In genomic region chr1:225875044-225875822, GRCh38 we compare ENCODE assay signal across 8 cellular contexts.
A peak's percentile ranks its signal among the peaks of the same experiment; 100 is the strongest.
DNase-seq lines count a peak whose midpoint lies in the region; TF ChIP-seq lines count a peak whose summit lies in the region.
"Had no signal": no experiment of that assay in that cellular context is flagged by ENCODE, and none has a peak within 500 bp of the region (broad histone marks: within the 10 kb centered on the region; RNA-seq: fewer than 3 reads in every experiment).

No MANE protein-coding gene starts in this region.

- no peaks in the 10 kb centered on the region for H3K9me3 ChIP-seq in neutrophil

- peaks cover 47 to 58% of the 10 kb centered on the region in 2 experiments for H3K4me1 ChIP-seq in neutrophil (ENCODE audit: control insufficient read depth in 1 of 2, insufficient read depth in 1 of 2, low read depth in 1 of 2, low read length in 1 of 2)

- H3K4me3 ChIP-seq in LNCaP clone FGC (ENCODE audit: low read depth, low read length) = no peak overlapping the region
- H3K4me3 ChIP-seq in neutrophil (ENCODE audit: low read depth in 1 of 2, low read length in 1 of 2) = no peak overlapping the region

- no peaks in the 10 kb centered on the region for H3K27me3 ChIP-seq in neutrophil

- H3K36me3 ChIP-seq in neutrophil = peaks cover 79% of the 10 kb centered on the region

- DNase-seq in DMS153 treated with DMSO at 0.1 percent for 48 hours (lab: John Stamatoyannopoulos, UW; ENCODE audit: unreplicated experiment) (peak; percentile 71), LNCaP clone FGC (ENCODE audit: low read depth) (peak; percentile 90), GM19238 (ENCODE audit: insufficient read length, low spot score) (no peak)
- no peak for DNase-seq in stimulated activated CD4-positive, alpha-beta T cell treated with anti-CD3 and anti-CD28 coated beads, Interleukin-12 subunit alpha, Interleukin-12 subunit beta, amount 100 ng/mL, for 4 hours
- DNase-seq in central memory CD4-positive, alpha-beta T cell = no peak

- TF ChIP-seq CTCF in LNCaP clone FGC (IDR thresholded peaks at IDR 0.05; ENCODE audit: control insufficient read depth, extremely low read depth, insufficient read depth) (no peak), neutrophil (IDR thresholded peaks at IDR 0.05) (no peak)

- H3K27ac ChIP-seq in cingulate gyrus (ENCODE audit: low read depth, low read length) (peak overlapping the region; percentile 96), neutrophil (peak overlapping the region; percentile 56)
- H3K27ac ChIP-seq: KMS-11 had no signal

Comparison
In these comparisons a context has a peak if more than half of its experiments do, and no peak if none do; other contexts are left out.
1. DNase-seq: peak in DMS153 treated with DMSO at 0.1 percent for 48 hours (single experiment) and LNCaP clone FGC (single experiment); none in GM19238 (single experiment), stimulated activated CD4-positive, alpha-beta T cell treated with anti-CD3 and anti-CD28 coated beads, Interleukin-12 subunit alpha, Interleukin-12 subunit beta, amount 100 ng/mL, for 4 hours (single experiment) and central memory CD4-positive, alpha-beta T cell (single experiment).